In genomic region chr14:59346796-59347510, GRCh38 we compare ENCODE assay signal across 15 cellular contexts.
DNase-seq lines count a peak whose midpoint lies in the region; ATAC-seq and TF ChIP-seq lines count a peak whose summit lies in the region.
"Had no signal": no experiment of that assay in that cellular context is flagged by ENCODE, and none has a peak within 500 bp of the region (broad histone marks: within the 10 kb centered on the region; RNA-seq: fewer than 3 reads in every experiment).

No MANE protein-coding gene starts in this region.

- ATAC-seq in sciatic nerve = peak; percentile 31
- no peak for ATAC-seq in HG02763 (IDR thresholded peaks at IDR 0.05; ENCODE audit: unreplicated experiment)
- no peak for ATAC-seq in GM21515 (IDR thresholded peaks at IDR 0.05; ENCODE audit: unreplicated experiment)
- ATAC-seq in HG02642 (IDR thresholded peaks at IDR 0.05; ENCODE audit: poor library complexity, unreplicated experiment) = no peak

- TF ChIP-seq POLR2A in erythroblast (IDR thresholded peaks at IDR 0.05; ENCODE audit: low read length) = no peak

- TF ChIP-seq CTCF in ascending aorta (IDR thresholded peaks at IDR 0.05) = no peak
- no peak for TF ChIP-seq CTCF in fibroblast of villous mesenchyme (IDR thresholded peaks at IDR 0.05; ENCODE audit: insufficient read depth, low read depth, low read length)

- H3K9me3 ChIP-seq in ascending aorta = no peaks in the 10 kb centered on the region
- H3K9me3 ChIP-seq: SJSA1 had no signal

- intact Hi-C loops in ascending aorta (cut with DNase I) = loop anchor here (5.0 kb wide), 3 partner anchors 75 to 155 kb away; no protein-coding TSS in a partner anchor
- intact Hi-C loops in sciatic nerve (cut with DNase I) = no loop called here

- H3K4me1 ChIP-seq in ascending aorta = peaks cover 0 to 68% of the 10 kb centered on the region in 2 donors

- H3K27ac ChIP-seq in ascending aorta = peak overlapping the region; percentile 85 to 88
- H3K27ac ChIP-seq: SJSA1 had no signal

- no peaks in the 10 kb centered on the region for H3K27me3 ChIP-seq in ascending aorta
- H3K27me3 ChIP-seq: SJSA1 had no signal

- peaks cover 0 to 3% of the 10 kb centered on the region in 2 donors for H3K36me3 ChIP-seq in ascending aorta
- H3K36me3 ChIP-seq: SJSA1 had no signal

- DNase-seq in COLO829 (ENCODE audit: low spot score) = peak; percentile 26
- no peak for DNase-seq in ascending aorta (ENCODE audit: low spot score in 2 of 2)
- peak; percentile 71 for DNase-seq in fibroblast of villous mesenchyme (ENCODE audit: low read depth)
- no peak for DNase-seq in sciatic nerve (ENCODE audit: low spot score)
- no peak for DNase-seq in erythroblast (lab: John Stamatoyannopoulos, UW)
- DNase-seq: activated CD4-positive, alpha-beta memory T cell treated with anti-CD3 and anti-CD28 coated beads, Interleukin-2, amount 10 ng/mL, durations not matched to agents 7 days and 5 days; CD4-positive, alpha-beta memory T cell; mesendoderm; NCI-H1436; NCI-H345; nucleus accumbens had no signal

- H3K4me3 ChIP-seq in ascending aorta (no peak overlapping the region), fibroblast of villous mesenchyme (ENCODE audit: low read depth, low read length) (no peak overlapping the region)
- H3K4me3 ChIP-seq: SJSA1 had no signal

Comparison
In these comparisons a context has a peak if more than half of its experiments do, and no peak if none do; other contexts are left out.
1. DNase-seq: peak in COLO829 (single experiment) and fibroblast of villous mesenchyme (single experiment); none in ascending aorta (0 of 2), sciatic nerve (single experiment) and erythroblast (0 of 2).